Comparison of ENCODE assay signal across 21 cellular contexts in genomic region chr14:96417254-96417653, GRCh38.
"Had no signal": no experiment of that assay in that cellular context is flagged by ENCODE, and none has a peak within 500 bp of the region (broad histone marks: within the 10 kb centered on the region; RNA-seq: fewer than 3 reads in every experiment).

No MANE protein-coding gene starts in this region.

- DNase-seq: colonic mucosa; dermis blood vessel endothelial cell; esophagus squamous epithelium; foreskin fibroblast; kidney; left cardiac atrium; left ventricle myocardium superior; mesendoderm; naive B cell; sigmoid colon; stimulated activated CD4-positive, alpha-beta T cell treated with anti-CD3 and anti-CD28 coated beads, Interleukin-2, amount 100 ng/mL, for 24 hours; stimulated activated CD4-positive, alpha-beta T cell treated with anti-CD3 and anti-CD28 coated beads, Interleukin-4, amount 100 ng/mL, for 4 hours; stimulated activated naive CD4-positive, alpha-beta T cell; stomach; substantia nigra had no signal

- H3K4me3 Mint-ChIP-seq: naive B cell, nephron, type B pancreatic cell had no signal

- H3K27me3 Mint-ChIP-seq: type B pancreatic cell had no signal

- H3K27ac ChIP-seq: colonic mucosa, esophagus squamous epithelium, gastroesophageal sphincter, hepatocyte, sigmoid colon, stomach had no signal

- H2AFZ ChIP-seq: hepatocyte had no signal

- H3K27me3 ChIP-seq: colonic mucosa, esophagus squamous epithelium, gastroesophageal sphincter, hepatocyte, sigmoid colon, stomach had no signal

- H3K36me3 Mint-ChIP-seq: naive B cell, type B pancreatic cell had no signal

- H3K9me3 ChIP-seq: colonic mucosa, esophagus squamous epithelium, gastroesophageal sphincter, sigmoid colon, stomach had no signal

- H3K9me3 Mint-ChIP-seq: naive B cell, nephron, type B pancreatic cell had no signal

- H3K79me2 ChIP-seq: hepatocyte had no signal

- H3K36me3 ChIP-seq: colonic mucosa, esophagus squamous epithelium, gastroesophageal sphincter, sigmoid colon, stomach had no signal

- FAIRE-seq: kidney, urothelium cell line had no signal

- H3K4me1 ChIP-seq: colonic mucosa, gastroesophageal sphincter, sigmoid colon, stomach had no signal

- ATAC-seq: gastroesophageal sphincter, left cardiac atrium, left ventricle myocardium superior had no signal

- H3K27ac Mint-ChIP-seq: nephron, type B pancreatic cell had no signal

- H3K4me1 Mint-ChIP-seq: naive B cell had no signal

- H3K4me3 ChIP-seq: colonic mucosa, esophagus squamous epithelium, gastroesophageal sphincter, hepatocyte, sigmoid colon, skin epidermis, stomach had no signal

- H3K4me2 ChIP-seq: hepatocyte had no signal
